In genomic region chr1:92536593-92537332, GRCh38 we compare ENCODE assay signal across 8 cellular contexts. TPM values are rescaled to one million over a fixed set of nuclear protein-coding genes. Genes with fewer than 3 reads are reported as not detected.
DNase-seq lines count a peak whose midpoint lies in the region; ATAC-seq lines count a peak whose summit lies in the region.

No MANE protein-coding gene starts in this region.

- H3K4me1 Mint-ChIP-seq in immature natural killer cell = peaks cover 44 to 53% of the 10 kb centered on the region in 2 donors

- no peaks in the 10 kb centered on the region for H3K9me3 Mint-ChIP-seq in immature natural killer cell

- ATAC-seq in HG02840 (IDR thresholded peaks at IDR 0.05; ENCODE audit: low FRiP score, unreplicated experiment) = peak; percentile 62

- DNase-seq in activated CD4-positive, alpha-beta T cell treated with anti-CD3 and anti-CD28 coated beads for 4 hours = peak; percentile 29
- no peak for DNase-seq in activated CD4-positive, alpha-beta T cell treated with anti-CD3 and anti-CD28 coated beads, Interleukin-2, amount 50 U/mL, for 1 hour
- peak; percentile 16 for DNase-seq in SK-MEL-5 (ENCODE audit: low read depth, low spot score)
- peak; percentile 11 to 37 (median 26) for DNase-seq in immature natural killer cell
- DNase-seq in G401 (ENCODE audit: low spot score) = no peak
- no peak for DNase-seq in NCI-H2029 treated with DMSO at 0.1 percent for 48 hours (lab: John Stamatoyannopoulos, UW)
- DNase-seq in NCI-H1048 (lab: John Stamatoyannopoulos, UW) = no peak

- peak overlapping the region; percentile 66 to 85 (median 78) for H3K27ac Mint-ChIP-seq in immature natural killer cell

- peak overlapping the region; percentile 42 to 83 (median 59) for H3K4me3 Mint-ChIP-seq in immature natural killer cell

- peaks cover 0 to 3% (median 0%) of the 10 kb centered on the region in 3 donors for H3K36me3 Mint-ChIP-seq in immature natural killer cell

- peaks cover 0 to 4% (median 3%) of the 10 kb centered on the region in 3 donors for H3K27me3 Mint-ChIP-seq in immature natural killer cell (ENCODE audit: low read depth in 3 of 3)

- in situ Hi-C loops in SK-MEL-5 (cut with HindIII; ENCODE audit: low pct_unique_long_range_greater_than_20kb, low sequenced_read_pairs) = no loop called here
- in situ Hi-C loops in G401 (cut with HindIII; ENCODE audit: low sequenced_read_pairs) = no loop called here

RNA-seq across cellular contexts. Expression of gene GFI1, which starts 50.0 kb away (rescaled TPM):
- 0.08 and 0.61 TPM in 2 replicates for total RNA-seq in SK-MEL-5 (2014; rRNA removed; shearing (Covaris generic))
- polyA plus RNA-seq in SK-MEL-5 (2015; cell fraction: cytosol; rRNA removed) = 0.32 and 0.47 TPM in 2 replicates
- 0.70 and 1.2 TPM in 2 replicates for polyA plus RNA-seq in SK-MEL-5 (2015; cell fraction: nucleus; rRNA removed)
- polyA plus RNA-seq in immature natural killer cell = 10 to 100 TPM; 17.8 to 47.4 (median 27.2) TPM
- total RNA-seq in G401 (2014; rRNA removed; shearing (Covaris generic)) = 0.31 and 1.6 TPM in 2 replicates

Comparison
In these comparisons a context has a peak if more than half of its experiments do, and no peak if none do; other contexts are left out.
1. DNase-seq: peak in activated CD4-positive, alpha-beta T cell treated with anti-CD3 and anti-CD28 coated beads for 4 hours (2 of 2), SK-MEL-5 (single experiment) and immature natural killer cell (3 of 3); none in activated CD4-positive, alpha-beta T cell treated with anti-CD3 and anti-CD28 coated beads, Interleukin-2, amount 50 U/mL, for 1 hour (single experiment), G401 (single experiment), NCI-H2029 treated with DMSO at 0.1 percent for 48 hours (single experiment) and NCI-H1048 (single experiment).